ENCODE assay signal across 29 cellular contexts in the genomic region with DNA sequence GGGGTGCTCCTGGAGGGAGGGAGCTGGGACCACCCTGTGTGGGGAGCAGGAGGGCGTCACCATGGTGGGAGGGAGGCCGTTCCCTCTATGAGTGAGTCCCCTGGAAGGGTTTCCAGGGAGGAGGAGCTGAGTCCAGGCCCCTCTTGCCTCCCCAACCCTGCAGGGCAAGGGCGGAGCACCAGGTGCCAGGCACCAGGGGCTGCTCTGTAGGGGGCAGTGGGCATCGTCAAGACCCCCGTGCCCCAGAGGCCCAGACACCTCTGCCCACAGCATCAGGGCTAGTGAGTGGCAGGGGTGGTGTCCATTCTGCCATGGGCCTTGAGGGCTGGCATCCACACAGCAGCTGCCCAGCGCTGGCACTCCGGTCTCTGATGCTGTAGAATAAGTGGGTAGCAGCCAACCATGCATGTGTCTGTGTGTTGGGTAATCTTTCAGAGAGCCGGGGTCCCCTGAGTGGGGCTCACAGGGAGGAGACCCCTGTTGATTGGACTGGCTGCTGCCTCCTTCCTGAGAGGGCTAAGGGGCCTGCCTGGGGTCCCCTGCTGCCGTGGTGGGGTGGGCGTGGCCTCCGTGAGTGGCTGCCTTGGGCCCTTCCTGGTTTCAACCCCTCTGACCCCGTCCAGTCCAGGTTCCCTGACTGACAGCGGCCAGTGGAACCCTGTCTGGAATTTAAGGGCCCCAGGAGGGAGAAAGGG.
"Had no signal": no experiment of that assay in that cellular context is flagged by ENCODE, and none has a peak within 500 bp of the region (broad histone marks: within the 10 kb centered on the region; RNA-seq: fewer than 3 reads in every experiment).

No MANE protein-coding gene starts in this region.

- FAIRE-seq: astrocyte, bronchial epithelial cell, colon, frontal cortex had no signal

- ATAC-seq: activated CD4-positive, alpha-beta T cell treated with anti-CD3 and anti-CD28 coated beads for 36 hours; activated CD8-positive, alpha-beta memory T cell treated with anti-CD3 and anti-CD28 coated beads, Interleukin-2, amount 10 ng/mL, durations not matched to agents 7 days and 5 days; activated CD8-positive, alpha-beta T cell treated with anti-CD3 and anti-CD28 coated beads, Interleukin-2, amount 10 ng/mL, durations not matched to agents 7 days and 5 days; activated T-cell treated with anti-CD3 and anti-CD28 coated beads, Interleukin-2, amount 50 U/mL, for 72 hours; effector memory CD8-positive, alpha-beta T cell had no signal

- DNase-seq: activated CD4-positive, alpha-beta memory T cell treated with anti-CD3 and anti-CD28 coated beads for 36 hours; activated CD4-positive, alpha-beta T cell treated with anti-CD3 and anti-CD28 coated beads for 36 hours; activated CD4-positive, alpha-beta T cell treated with anti-CD3 and anti-CD28 coated beads, Interleukin-2, amount 10 ng/mL, durations not matched to agents 24 days and 14 days; activated CD4-positive, CD25-positive, alpha-beta regulatory T cell; activated CD4-positive, CD25-positive, alpha-beta regulatory T cell treated with anti-CD3 and anti-CD28 coated beads, Interleukin-2, amount 50 U/mL, for 72 hours; activated CD8-positive, alpha-beta memory T cell treated with anti-CD3 and anti-CD28 coated beads, Interleukin-2, amount 10 ng/mL, durations not matched to agents 7 days and 5 days; activated CD8-positive, alpha-beta memory T cell treated with anti-CD3 and anti-CD28 coated beads, Interleukin-2, amount 50 U/mL, for 4 hours; activated CD8-positive, alpha-beta T cell treated with anti-CD3 and anti-CD28 coated beads, Interleukin-2, amount 10 ng/mL, durations not matched to agents 7 days and 5 days; activated gamma-delta T cell treated with Interleukin-2 at 50 U/mL for 16 hours; activated naive CD4-positive, alpha-beta T cell treated with anti-CD3 and anti-CD28 coated beads, Interleukin-2, amount 50 U/mL, for 16 hours; activated naive CD4-positive, alpha-beta T cell treated with Interleukin-2 at 50 U/mL for 16 hours; activated T-cell treated with anti-CD3 and anti-CD28 coated beads, Interleukin-2, amount 50 U/mL, for 1 hour; activated T-cell treated with anti-CD3 and anti-CD28 coated beads, Interleukin-2, amount 50 U/mL, for 72 hours; amniotic stem cell; anterior cingulate cortex; brain microvascular endothelial cell; caudate nucleus; cortex of kidney; dermis blood vessel endothelial cell; effector CD4-positive, alpha-beta T cell; effector memory CD8-positive, alpha-beta T cell; erythroblast; foreskin fibroblast; head of caudate nucleus; T-helper 2 cell had no signal

- H3K36me3 ChIP-seq: brain microvascular endothelial cell had no signal

- H3K27ac ChIP-seq: brain microvascular endothelial cell had no signal
